30 cellular contexts compared by ENCODE assay signal in the genomic region with DNA sequence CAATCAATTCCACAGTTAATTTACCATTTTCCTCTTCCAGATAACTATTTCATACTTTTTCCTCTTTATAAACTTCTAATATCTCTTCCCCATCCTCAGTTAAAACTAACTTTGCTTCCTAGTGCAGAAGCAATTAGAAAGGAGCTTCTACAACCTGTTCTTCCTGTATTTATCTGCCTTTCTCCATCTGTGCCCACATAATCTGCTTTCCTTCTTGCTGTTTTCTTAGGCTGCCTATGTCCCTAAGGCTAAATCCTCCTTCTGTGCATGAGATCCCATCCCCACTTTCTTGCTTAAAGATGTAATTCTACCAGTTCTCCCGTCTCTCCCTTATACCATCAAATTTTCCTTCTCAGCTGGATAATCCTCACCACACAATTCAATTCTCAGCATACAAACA. TPM values are rescaled to one million over a fixed set of nuclear protein-coding genes. Genes with fewer than 3 reads are reported as not detected.
"Had no signal": no experiment of that assay in that cellular context is flagged by ENCODE, and none has a peak within 500 bp of the region (broad histone marks: within the 10 kb centered on the region; RNA-seq: fewer than 3 reads in every experiment).

No MANE protein-coding gene starts in this region.

- ATAC-seq: activated CD4-positive, alpha-beta T cell treated with anti-CD3 and anti-CD28 coated beads for 36 hours; activated CD4-positive, CD25-positive, alpha-beta regulatory T cell treated with anti-CD3 and anti-CD28 coated beads, Interleukin-2, amount 50 U/mL, for 24 hours; activated CD8-positive, alpha-beta memory T cell treated with anti-CD3 and anti-CD28 coated beads, Interleukin-2, amount 10 ng/mL, durations not matched to agents 7 days and 5 days; activated CD8-positive, alpha-beta T cell treated with anti-CD3 and anti-CD28 coated beads, Interleukin-2, amount 10 ng/mL, durations not matched to agents 7 days and 5 days; activated naive CD8-positive, alpha-beta T cell treated with anti-CD3 and anti-CD28 coated beads, Interleukin-2, amount 50 U/mL, for 24 hours; T-helper 17 cell; WTC11 had no signal

- H3K27ac ChIP-seq: ascending aorta, cardiac muscle cell, VCaP had no signal

- H3K4me1 ChIP-seq: ascending aorta had no signal

- DNase-seq: activated CD4-positive, alpha-beta memory T cell treated with anti-CD3 and anti-CD28 coated beads, Interleukin-2, amount 10 ng/mL, durations not matched to agents 7 days and 5 days; activated CD4-positive, alpha-beta T cell treated with anti-CD3 and anti-CD28 coated beads for 1 hour; activated CD4-positive, alpha-beta T cell treated with anti-CD3 and anti-CD28 coated beads for 36 hours; activated CD4-positive, alpha-beta T cell treated with anti-CD3 and anti-CD28 coated beads for 48 hours; activated CD4-positive, alpha-beta T cell treated with anti-CD3 and anti-CD28 coated beads, Interleukin-2, amount 10 ng/mL, durations not matched to agents 7 days and 5 days; activated CD4-positive, alpha-beta T cell treated with anti-CD3 and anti-CD28 coated beads, Interleukin-2, amount 50 U/mL, for 48 hours; activated CD4-positive, CD25-positive, alpha-beta regulatory T cell; activated CD8-positive, alpha-beta memory T cell treated with anti-CD3 and anti-CD28 coated beads for 24 hours; activated CD8-positive, alpha-beta memory T cell treated with anti-CD3 and anti-CD28 coated beads, Interleukin-2, amount 10 ng/mL, durations not matched to agents 7 days and 5 days; activated CD8-positive, alpha-beta memory T cell treated with anti-CD3 and anti-CD28 coated beads, Interleukin-2, amount 50 U/mL, for 48 hours; activated CD8-positive, alpha-beta T cell treated with anti-CD3 and anti-CD28 coated beads, Interleukin-2, amount 10 ng/mL, durations not matched to agents 7 days and 5 days; activated effector memory CD4-positive, alpha-beta T cell treated with Interleukin-2 at 50 U/mL for 16 hours; activated gamma-delta T cell; activated naive CD4-positive, alpha-beta T cell treated with anti-CD3 and anti-CD28 coated beads, Interleukin-2, amount 10 ng/mL, durations not matched to agents 7 days and 5 days; activated naive CD4-positive, alpha-beta T cell treated with Interleukin-2 at 50 U/mL for 16 hours; activated naive CD8-positive, alpha-beta T cell treated with anti-CD3 and anti-CD28 coated beads, Interleukin-2, amount 10 ng/mL, durations not matched to agents 7 days and 5 days; activated naive CD8-positive, alpha-beta T cell treated with anti-CD3 and anti-CD28 coated beads, Interleukin-2, amount 50 U/mL, for 24 hours; activated T-cell treated with anti-CD3 and anti-CD28 coated beads, Interleukin-2, amount 50 U/mL, for 24 hours; activated T-cell treated with anti-CD3 and anti-CD28 coated beads, Interleukin-2, amount 50 U/mL, for 48 hours; amygdala; anterior cingulate cortex; caudate nucleus; cerebellar nuclear complex; T-helper 17 cell; T1000 had no signal

- H3K36me3 ChIP-seq: cardiac muscle cell had no signal

- H3K9me3 ChIP-seq: ascending aorta had no signal

- H3K27me3 ChIP-seq: ascending aorta, cardiac muscle cell had no signal

- H3K4me3 ChIP-seq: ascending aorta, cardiac muscle cell had no signal

RNA-seq across cellular contexts. Expression of a gene that starts 28.3 kb away (rescaled TPM):
- total RNA-seq: cardiac muscle cell had no signal
- polyA plus RNA-seq: cardiac muscle cell had no signal
